ENCODE assay signal across 14 cellular contexts in genomic region chr17:17672453-17673368, GRCh38. TPM values are rescaled to one million over a fixed set of nuclear protein-coding genes. Genes with fewer than 3 reads are reported as not detected.
DNase-seq lines count a peak whose midpoint lies in the region; ATAC-seq and TF ChIP-seq lines count a peak whose summit lies in the region.
"Had no signal": no experiment of that assay in that cellular context is flagged by ENCODE, and none has a peak within 500 bp of the region (broad histone marks: within the 10 kb centered on the region; RNA-seq: fewer than 3 reads in every experiment).

No MANE protein-coding gene starts in this region.

- no peaks in the 10 kb centered on the region for H3K27me3 ChIP-seq in CD4-positive, alpha-beta memory T cell (ENCODE audit: insufficient read depth, low read length)
- H3K27me3 ChIP-seq in GM23338 (ENCODE audit: insufficient read depth), result peaks cover 52% of the 10 kb centered on the region

- CTCF ChIA-PET in T-cell (lab: Charles Lee), result interaction anchor here in 1 of 2 donors (1.2 kb wide), 1 partner anchor 9 kb away, joined by 4 read pairs; no protein-coding TSS in a partner anchor
- CTCF ChIA-PET in CD4-positive, alpha-beta memory T cell (lab: Charles Lee; ENCODE audit: partially characterized antibody), result interaction anchor here (0.5 to 1.4 kb wide), 3 partner anchors 8 to 58 kb away, joined by 3 to 6 read pairs (median 4); no protein-coding TSS in a partner anchor

- POLR2A ChIA-PET in T-cell (lab: Charles Lee), result interaction anchor here in 1 of 2 donors (0.6 kb wide), 1 partner anchor 326 kb away, joined by 3 read pairs; no protein-coding TSS in a partner anchor
- POLR2A ChIA-PET in CD4-positive, alpha-beta memory T cell (lab: Charles Lee; ENCODE audit: partially characterized antibody), result interaction anchor here (1.2 kb wide), 2 partner anchors 8 to 81 kb away, joined by 3 to 4 read pairs; partner anchors contain the start of genes PEMT and RAI1

- H3K4me3 Mint-ChIP-seq in T-cell (no peak overlapping the region), memory B cell (peak overlapping the region; percentile 49), GM23338 (no peak overlapping the region)
- H3K4me3 Mint-ChIP-seq in CD4-positive, alpha-beta memory T cell, result no peak overlapping the region
- H3K4me3 Mint-ChIP-seq: brain had no signal

- H3K4me1 Mint-ChIP-seq in T-cell, result peaks cover 35 to 43% (median 37%) of the 10 kb centered on the region in 3 donors
- peaks cover 33% of the 10 kb centered on the region for H3K4me1 Mint-ChIP-seq in memory B cell
- peaks cover 8 to 31% (median 21%) of the 10 kb centered on the region in 4 donors for H3K4me1 Mint-ChIP-seq in CD4-positive, alpha-beta memory T cell
- H3K4me1 Mint-ChIP-seq in GM23338, result peaks cover 47% of the 10 kb centered on the region

- H3K27ac Mint-ChIP-seq in T-cell, result peak overlapping the region; percentile 66 to 69
- no peak overlapping the region for H3K27ac Mint-ChIP-seq in memory B cell
- H3K27ac Mint-ChIP-seq in CD4-positive, alpha-beta memory T cell, result peak overlapping the region in 2 of 7 donors; percentile 49 to 68
- H3K27ac Mint-ChIP-seq in GM23338, result no peak overlapping the region
- H3K27ac Mint-ChIP-seq: progenitor cell of endocrine pancreas had no signal

- no peak overlapping the region for H3K4me2 ChIP-seq in GM23338

- H3K4me3 ChIP-seq in CD4-positive, alpha-beta memory T cell (ENCODE audit: low read length in 2 of 2), result no peak overlapping the region
- H3K4me3 ChIP-seq in GM23338, result no peak overlapping the region
- H3K4me3 ChIP-seq: lung had no signal

- no peak overlapping the region for H2AFZ ChIP-seq in GM23338

- H3K9me2 ChIP-seq in GM23338 (ENCODE audit: insufficient read depth), result no peaks in the 10 kb centered on the region

- ATAC-seq in T-cell (replicated peaks in 1 of 4) (peak in 2 of 4 experiments; percentile 42 to 57), memory B cell (ENCODE audit: low read depth) (peak; percentile 55), GM18858 (IDR thresholded peaks at IDR 0.05; ENCODE audit: unreplicated experiment) (no peak), GM23338 (no peak)

- DNase-seq in EH (ENCODE audit: low read depth) (peak; percentile 88), Kasumi-1 (lab: John Stamatoyannopoulos, UW) (peak; percentile 71 to 76), T-cell (no peak), memory B cell (ENCODE audit: low spot score in 2 of 2) (no peak), kidney tubule cell (ENCODE audit: low spot score) (no peak), GM23338 (ENCODE audit: low spot score) (no peak)
- no peak for DNase-seq in CD4-positive, alpha-beta memory T cell
- DNase-seq: CD8-positive, alpha-beta memory T cell; stimulated activated CD4-positive, alpha-beta T cell treated with anti-CD3 and anti-CD28 coated beads, Interleukin-2, amount 100 ng/mL, for 24 hours; stimulated activated naive CD4-positive, alpha-beta T cell treated with Interleukin-2 at 50 U/mL for 16 hours had no signal

- H3K27me3 Mint-ChIP-seq in T-cell (no peaks in the 10 kb centered on the region), memory B cell (no peaks in the 10 kb centered on the region), GM23338 (ENCODE audit: insufficient read depth, low read depth, poor library complexity) (peaks cover 43% of the 10 kb centered on the region)
- no peaks in the 10 kb centered on the region for H3K27me3 Mint-ChIP-seq in CD4-positive, alpha-beta memory T cell
- H3K27me3 Mint-ChIP-seq: progenitor cell of endocrine pancreas had no signal

- H3K36me3 Mint-ChIP-seq in T-cell (no peaks in the 10 kb centered on the region), memory B cell (no peaks in the 10 kb centered on the region), GM23338 (ENCODE audit: low read depth) (no peaks in the 10 kb centered on the region)
- no peaks in the 10 kb centered on the region for H3K36me3 Mint-ChIP-seq in CD4-positive, alpha-beta memory T cell
- H3K36me3 Mint-ChIP-seq: brain had no signal

- H3K79me2 ChIP-seq in GM23338 (replicated peaks; ENCODE audit: insufficient read depth), result no peaks in the 10 kb centered on the region

- no peak for TF ChIP-seq CTCF in GM23338 (conservative IDR thresholded peaks at IDR 0.05; ENCODE audit: low read depth in 2 of 2)

- intact Hi-C loops in CD4-positive, alpha-beta memory T cell (cut with micrococcal nuclease), result no loop called here

- H3K9me3 ChIP-seq in CD4-positive, alpha-beta memory T cell (ENCODE audit: control insufficient read depth in 1 of 2, low read length in 2 of 2), result no peaks in the 10 kb centered on the region

- peaks cover 21% of the 10 kb centered on the region for H3K4me1 ChIP-seq in CD4-positive, alpha-beta memory T cell (ENCODE audit: insufficient read depth, low read length)
- peaks cover 20% of the 10 kb centered on the region for H3K4me1 ChIP-seq in GM23338 (ENCODE audit: insufficient read depth)

- no peaks in the 10 kb centered on the region for H3F3A ChIP-seq in GM23338 (replicated peaks; ENCODE audit: low read depth)

- 0 out of 2 replicates have a peak, but pooled peaks cover 3% of the 10 kb centered on the region for H4K20me1 ChIP-seq in GM23338 (replicated peaks; ENCODE audit: insufficient read depth)

- no peak overlapping the region for H3K27ac ChIP-seq in CD4-positive, alpha-beta memory T cell (ENCODE audit: low read depth, low read length)
- H3K27ac ChIP-seq in GM23338 (ENCODE audit: low read depth), result no peak overlapping the region

- H3K36me3 ChIP-seq in CD4-positive, alpha-beta memory T cell (ENCODE audit: insufficient read depth, low read length), result no peaks in the 10 kb centered on the region
- H3K36me3 ChIP-seq in GM23338 (ENCODE audit: insufficient read depth), result no peaks in the 10 kb centered on the region

- no peaks in the 10 kb centered on the region for H3K9me3 Mint-ChIP-seq in T-cell
- no peaks in the 10 kb centered on the region for H3K9me3 Mint-ChIP-seq in memory B cell
- no peaks in the 10 kb centered on the region for H3K9me3 Mint-ChIP-seq in CD4-positive, alpha-beta memory T cell
- H3K9me3 Mint-ChIP-seq in GM23338, result no peaks in the 10 kb centered on the region
- H3K9me3 Mint-ChIP-seq: CD8-positive, alpha-beta memory T cell had no signal

TF ChIP-seq in GM23338, 12 proteins besides CTCF, POLR2A, EP300 and RAD21 (continues in another document):
- TF ChIP-seq ZNF462 (CRISPR knock-in tag; IDR thresholded peaks at IDR 0.05) (no peak), EZH2phosphoT487 (IDR thresholded peaks at IDR 0.05; ENCODE audit: unreplicated experiment) (no peak)

RNA-seq across cellular contexts. Expression of gene RAI1, which starts 8.5 kb away (rescaled TPM):
- 10 to 100 TPM; 20.1 to 31.2 (median 24.5) TPM for total RNA-seq in T-cell
- 10 to 100 TPM; 15.4 to 19.5 TPM for total RNA-seq in CD4-positive, alpha-beta memory T cell
- polyA plus RNA-seq in CD4-positive, alpha-beta memory T cell, result 1 to 10 TPM in 1 of 2 donors, under 1 TPM in 1; 0.35 to 4.0 TPM
- total RNA-seq in GM23338 (2014; rRNA removed; shearing (Covaris generic)), result 0.87 and 2.1 TPM in 2 replicates
- 0.75 and 0.89 TPM in 2 replicates for polyA plus RNA-seq in GM23338 (2016; fragmentation: Nextera tagmentation; extraction: Ambion mirVana)

Comparison
In these comparisons a context has a peak if more than half of its experiments do, and no peak if none do; other contexts are left out.
1. DNase-seq: peak in EH (single experiment) and Kasumi-1 (2 of 2); none in T-cell (0 of 34), memory B cell (0 of 2), kidney tubule cell (single experiment), CD4-positive, alpha-beta memory T cell (0 of 5) and GM23338 (single experiment).
2. H3K27ac Mint-ChIP-seq: peak in T-cell (2 of 2); none in memory B cell (single experiment) and GM23338 (single experiment).